ENCODE assay signal across 30 cellular contexts in the genomic region with DNA sequence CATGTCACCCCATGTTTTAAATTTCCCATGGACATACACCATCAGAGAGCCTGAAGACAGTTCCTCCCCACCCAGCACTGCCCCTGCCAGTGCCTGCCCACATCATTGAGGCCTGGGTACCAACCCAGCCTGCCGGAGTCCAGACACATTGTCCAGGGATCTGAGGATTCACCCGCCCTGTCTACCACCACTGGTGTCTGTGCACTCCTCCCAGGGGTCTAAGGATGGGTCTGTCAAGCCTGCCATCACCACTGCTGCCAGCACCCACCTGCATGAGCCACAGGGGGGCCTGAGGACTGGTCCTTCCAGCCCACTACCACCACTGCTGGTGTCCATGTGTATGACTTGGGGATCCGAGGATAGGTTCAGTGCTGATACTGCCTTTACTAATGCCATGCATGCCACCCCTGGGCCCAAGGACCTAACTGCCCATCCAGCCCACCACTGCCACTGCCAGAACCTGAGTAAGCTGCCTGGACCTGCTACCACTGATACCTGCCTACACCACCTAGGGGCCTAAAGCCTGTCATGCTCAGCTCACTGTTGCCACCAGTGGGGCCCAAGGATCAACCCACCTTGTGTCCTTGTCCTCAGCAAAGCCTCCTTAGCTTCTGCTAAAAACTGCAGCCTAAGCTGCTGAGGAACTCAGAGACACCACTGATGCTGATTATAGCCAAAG.
"Had no signal": no experiment of that assay in that cellular context is flagged by ENCODE, and none has a peak within 500 bp of the region (broad histone marks: within the 10 kb centered on the region; RNA-seq: fewer than 3 reads in every experiment).

No MANE protein-coding gene starts in this region.

- H3K9ac ChIP-seq: parathyroid adenoma had no signal

- H3K36me3 ChIP-seq: thyroid gland, uterus had no signal

- H3K4me1 Mint-ChIP-seq: naive B cell, nephron, neural crest cell had no signal

- DNase-seq: glutamatergic neuron; heart right ventricle; islet precursor cell; kidney glomerular epithelial cell; left colon; left lung; mesendoderm; naive B cell; occipital lobe; psoas muscle; sigmoid colon; small intestine; spleen; stimulated activated CD4-positive, alpha-beta T cell treated with anti-CD3 and anti-CD28 coated beads, Interleukin-2, amount 100 ng/mL, for 48 hours; stimulated activated CD4-positive, alpha-beta T cell treated with anti-CD3 and anti-CD28 coated beads, Interleukin-4, amount 100 ng/mL, for 4 hours; stimulated activated CD8-positive, alpha-beta memory T cell treated with anti-CD3 and anti-CD28 coated beads, Interleukin-4, amount 100 ng/mL, for 48 hours; stimulated activated naive B cell treated with anti-CD40 and anti-IgM and Interleukin-4, amounts not matched to agents 10 μg/mL and 1 μg/mL and 100 μg/mL, for 72 hours; stimulated activated naive CD8-positive, alpha-beta T cell treated with anti-CD3 and anti-CD28 coated beads, Interleukin-15, Interleukin-2, amounts not matched to agents 100 U/mL and 50 U/mL, for 24 hours; stomach; testis; thyroid gland; transverse colon; uterus had no signal

- H3K9me3 ChIP-seq: left lung, neutrophil, psoas muscle, sigmoid colon, stomach, testis, thyroid gland, transverse colon, uterus had no signal

- H3K27me3 ChIP-seq: heart right ventricle, hepatocyte, left lung, neutrophil, sigmoid colon, spleen, stomach, testis, thyroid gland, transverse colon, uterus had no signal

- H3K4me3 Mint-ChIP-seq: mesothelial cell of epicardium; naive B cell; nephron; neural crest cell; stimulated activated naive B cell treated with anti-CD40 and anti-IgM and Interleukin-4, amounts not matched to agents 10 μg/mL and 1 μg/mL and 100 μg/mL, for 72 hours had no signal

- H3K27ac ChIP-seq: heart right ventricle, hepatocyte, left lung, neutrophil, parathyroid adenoma, psoas muscle, sigmoid colon, spleen, stomach, testis, thyroid gland, transverse colon, uterus had no signal

- H3K4me1 ChIP-seq: heart right ventricle, left lung, parathyroid adenoma, psoas muscle, sigmoid colon, spleen, stomach, testis, thyroid gland, transverse colon, uterus had no signal

- ATAC-seq: left colon; left lung; psoas muscle; stimulated activated naive B cell treated with anti-CD40 and anti-IgM and Interleukin-4, amounts not matched to agents 10 μg/mL and 1 μg/mL and 100 μg/mL, for 72 hours; stimulated activated naive CD8-positive, alpha-beta T cell treated with anti-CD3 and anti-CD28 coated beads, Interleukin-15, Interleukin-2, amounts not matched to agents 100 U/mL and 50 U/mL, for 24 hours had no signal

- H3K27ac Mint-ChIP-seq: mesothelial cell of epicardium; naive B cell; nephron; stimulated activated naive B cell treated with anti-CD40 and anti-IgM and Interleukin-4, amounts not matched to agents 10 μg/mL and 1 μg/mL and 100 μg/mL, for 72 hours had no signal

- H3K4me3 ChIP-seq: heart right ventricle, hepatocyte, left lung, lung, psoas muscle, sigmoid colon, spleen, stomach, testis, thyroid gland, transverse colon, uterus had no signal
